Comparison of ENCODE assay signal across 18 cellular contexts in the genomic region with DNA sequence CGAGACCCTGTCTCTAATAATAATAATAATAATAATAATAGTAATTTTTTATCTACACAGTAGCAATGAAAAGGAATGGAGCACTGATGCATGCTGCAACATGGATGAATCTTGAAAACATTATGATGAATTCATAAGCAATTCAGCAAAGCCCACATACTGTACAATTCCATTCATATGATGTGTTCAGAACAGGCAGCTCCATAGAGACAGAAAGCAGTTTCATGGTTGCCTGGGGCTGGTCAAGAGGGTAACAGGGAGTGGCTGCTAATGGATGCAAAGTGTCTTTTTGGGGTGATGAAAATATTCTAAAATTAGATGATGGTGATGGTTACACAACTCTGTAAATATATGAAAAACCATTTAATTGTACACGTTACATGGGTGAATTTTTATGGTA.
"Had no signal": no experiment of that assay in that cellular context is flagged by ENCODE, and none has a peak within 500 bp of the region (broad histone marks: within the 10 kb centered on the region; RNA-seq: fewer than 3 reads in every experiment).

No MANE protein-coding gene starts in this region.

- H3K4me3 Mint-ChIP-seq: naive B cell; stimulated activated memory B cell treated with anti-CD40 and anti-IgM and Interleukin-4, amounts not matched to agents 10 μg/mL and 1 μg/mL and 100 μg/mL, for 72 hours; T-cell had no signal

- H3K27ac ChIP-seq: cardiac muscle cell, esophagus muscularis mucosa, gastrocnemius medialis, heart right ventricle, left lung, thyroid gland had no signal

- H3K9me3 Mint-ChIP-seq: naive B cell; stimulated activated memory B cell treated with anti-CD40 and anti-IgM and Interleukin-4, amounts not matched to agents 10 μg/mL and 1 μg/mL and 100 μg/mL, for 72 hours; T-cell had no signal

- H3K27ac Mint-ChIP-seq: naive B cell; stimulated activated memory B cell treated with anti-CD40 and anti-IgM and Interleukin-4, amounts not matched to agents 10 μg/mL and 1 μg/mL and 100 μg/mL, for 72 hours; T-cell had no signal

- H3K4me3 ChIP-seq: cardiac muscle cell, esophagus muscularis mucosa, gastrocnemius medialis, heart right ventricle, left lung, thyroid gland, vagina had no signal

- H3K36me3 Mint-ChIP-seq: naive B cell; stimulated activated memory B cell treated with anti-CD40 and anti-IgM and Interleukin-4, amounts not matched to agents 10 μg/mL and 1 μg/mL and 100 μg/mL, for 72 hours; T-cell had no signal

- H3K4me1 ChIP-seq: thyroid gland had no signal

- H3K27me3 ChIP-seq: cardiac muscle cell, esophagus muscularis mucosa, gastrocnemius medialis, left lung, thyroid gland, vagina had no signal

- H3K4me1 Mint-ChIP-seq: naive B cell; stimulated activated memory B cell treated with anti-CD40 and anti-IgM and Interleukin-4, amounts not matched to agents 10 μg/mL and 1 μg/mL and 100 μg/mL, for 72 hours had no signal

- H3K36me3 ChIP-seq: cardiac muscle cell, esophagus muscularis mucosa, gastrocnemius medialis, heart right ventricle, left lung, thyroid gland, vagina had no signal

- DNase-seq: activated CD4-positive, alpha-beta T cell treated with anti-CD3 and anti-CD28 coated beads, Interleukin-2, amount 50 U/mL, for 1 hour; activated naive CD4-positive, alpha-beta T cell; activated T-cell treated with anti-CD3 and anti-CD28 coated beads for 4 hours; gastrocnemius medialis; heart right ventricle; kidney; left lung; naive B cell; posterior cingulate gyrus; retina; stimulated activated CD4-positive, alpha-beta T cell treated with anti-CD3 and anti-CD28 coated beads, Interleukin-2, amount 100 ng/mL, for 48 hours; T-cell; T-helper 9 cell; thyroid gland had no signal

- H3K9me3 ChIP-seq: esophagus muscularis mucosa, gastrocnemius medialis, heart right ventricle, left lung, thyroid gland, vagina had no signal
